ENCODE assay signal across 31 cellular contexts in genomic region chr22:38442967-38443674, GRCh38. TPM values are rescaled to one million over a fixed set of nuclear protein-coding genes. Genes with fewer than 3 reads are reported as not detected.
DNase-seq lines count a peak whose midpoint lies in the region; ATAC-seq, FAIRE-seq and TF ChIP-seq lines count a peak whose summit lies in the region.
"Had no signal": no experiment of that assay in that cellular context is flagged by ENCODE, and none has a peak within 500 bp of the region (broad histone marks: within the 10 kb centered on the region; RNA-seq: fewer than 3 reads in every experiment).

No MANE protein-coding gene starts in this region.

- ATAC-seq in HepG2 (no peak; the same call in 2 of the 3 replicates), HG03378 (IDR thresholded peaks at IDR 0.05; ENCODE audit: unreplicated experiment) (no peak)

- peak overlapping the region in 1 of 11 experiments; percentile 17; a peak in 1 of 22 replicates for H3K9ac ChIP-seq in BLaER1 treated with 17β-estradiol and CSF1 and Interleukin-3, amounts not matched to agents 10 nM and 100 nM
- H3K9ac ChIP-seq in HepG2 (ENCODE audit: insufficient read depth, low read depth, low read length) (no peak overlapping the region), mammary epithelial cell (ENCODE audit: insufficient read depth, low read length) (no peak overlapping the region)
- H3K9ac ChIP-seq: SK-N-SH had no signal

- H3K4me2 ChIP-seq in BLaER1 treated with 17β-estradiol and CSF1 and Interleukin-3, amounts not matched to agents 10 nM and 100 nM: peak overlapping the region in 6 of 11 experiments; percentile 9 to 55 (median 38); a peak in 7 of 22 replicates
- H3K4me2 ChIP-seq in HepG2 (ENCODE audit: low read depth, low read length) (no peak overlapping the region), mammary epithelial cell (ENCODE audit: insufficient read depth, low read depth, low read length) (no peak overlapping the region)
- H3K4me2 ChIP-seq: SK-N-SH had no signal

- H3K79me2 ChIP-seq in HepG2 (ENCODE audit: insufficient read depth, low read length): no peaks in the 10 kb centered on the region
- no peaks in the 10 kb centered on the region for H3K79me2 ChIP-seq in mammary epithelial cell (ENCODE audit: insufficient read depth, low read length)

- H4K20me1 ChIP-seq in BLaER1 treated with 17β-estradiol and CSF1 and Interleukin-3, amounts not matched to agents 10 nM and 100 nM: peaks cover 0 to 14% (median 0%) of the 10 kb centered on the region in 11 experiments; a peak in 3 of 22 replicates
- H4K20me1 ChIP-seq in HepG2 (ENCODE audit: insufficient read depth, low read length) (no peaks in the 10 kb centered on the region), mammary epithelial cell (ENCODE audit: insufficient read depth, low read length) (no peaks in the 10 kb centered on the region)

- no peak for TF ChIP-seq RAD21 in HepG2 (CRISPR knock-in tag; IDR thresholded peaks at IDR 0.05)

- no peaks in the 10 kb centered on the region for H3K9me3 ChIP-seq in BLaER1 treated with 17β-estradiol and CSF1 and Interleukin-3, amounts not matched to agents 10 nM and 100 nM (replicated peaks in 1 of 11)
- H3K9me3 ChIP-seq in HepG2 (ENCODE audit: low read length) (no peaks in the 10 kb centered on the region), mammary epithelial cell (replicated peaks; ENCODE audit: insufficient read depth, low read length) (no peaks in the 10 kb centered on the region)
- H3K9me3 ChIP-seq: ovary, SK-N-SH, thoracic aorta had no signal

- DNase-seq in RPMI8226 (peak; percentile 28), cardiac septum (ENCODE audit: low spot score) (peak; percentile 86), HepG2 (ENCODE audit: low spot score) (no peak), NCI-H748 treated with DMSO at 0.1 percent for 48 hours (lab: John Stamatoyannopoulos, UW) (no peak), mammary epithelial cell (no peak), iPS-NIHi7 (ENCODE audit: extremely low spot score) (no peak)
- DNase-seq: activated CD4-positive, alpha-beta T cell treated with anti-CD3 and anti-CD28 coated beads, Interleukin-2, amount 10 ng/mL, durations not matched to agents 7 days and 5 days; activated naive CD4-positive, alpha-beta T cell treated with Interleukin-2 at 50 U/mL for 16 hours; activated T-cell treated with anti-CD3 and anti-CD28 coated beads, Interleukin-2, amount 50 U/mL, for 48 hours; anterior cingulate cortex; central memory CD4-positive, alpha-beta T cell; dermis blood vessel endothelial cell; HFFc6; KG1; MV-4-11; NCI-H526; ovary; SK-N-SH; stimulated activated CD4-positive, alpha-beta T cell treated with anti-CD3 and anti-CD28 coated beads, Interleukin-4, amount 100 ng/mL, for 24 hours; stimulated activated naive CD4-positive, alpha-beta T cell treated with Interleukin-2 at 50 U/mL for 16 hours; T-helper 2 cell; WERI-Rb-1 had no signal

- TF ChIP-seq CTCF in HepG2 (CRISPR knock-in tag; IDR thresholded peaks at IDR 0.05): no peak
- no peak for TF ChIP-seq CTCF in mammary epithelial cell (conservative IDR thresholded peaks at IDR 0.05 in 1 of 2, IDR thresholded peaks at IDR 0.05 in 1 of 2; ENCODE audit: extremely low read depth in 1 of 2, insufficient read depth in 1 of 2, low read depth in 1 of 2, low read length in 2 of 2)

- BruUV-seq in HepG2 (replicated peaks; lab: Mats Ljungman, UMichigan) (no TSS peak), mammary epithelial cell (replicated peaks; lab: Mats Ljungman, UMichigan) (no TSS peak)

- POLR2A ChIA-PET in HepG2 (lab: Yijun Ruan, JAX): no interaction called here

- no peak for FAIRE-seq in HepG2 (lab: Jason Lieb, UNC)
- FAIRE-seq: D721Med had no signal

- H3K4me3 ChIP-seq in BLaER1 treated with 17β-estradiol and CSF1 and Interleukin-3, amounts not matched to agents 10 nM and 100 nM: no peak overlapping the region
- H3K4me3 ChIP-seq in HepG2 (replicated peaks in 1 of 3; ENCODE audit: insufficient read depth in 1 of 3, low read depth in 2 of 3, low read length in 3 of 3) (no peak overlapping the region), mammary epithelial cell (replicated peaks in 1 of 3; ENCODE audit: insufficient read depth in 1 of 3, low read depth in 2 of 3, low read length in 3 of 3) (no peak overlapping the region)
- H3K4me3 ChIP-seq: ovary, thoracic aorta had no signal

- CTCF ChIA-PET in HepG2 (lab: Yijun Ruan, JAX; ENCODE audit: low intra/inter-chr PET ratio, low total read pairs) (no interaction called here), mammary epithelial cell (lab: Charles Lee; ENCODE audit: low non-redundant PET) (no interaction called here)

- TF ChIP-seq EP300 in HepG2 (IDR thresholded peaks at IDR 0.05; ENCODE audit: low read depth in 2 of 2, low read length in 2 of 2) (no peak), HepG2 (CRISPR knock-in tag; IDR thresholded peaks at IDR 0.05; ENCODE audit: borderline replicate concordance) (no peak)

- TF ChIP-seq POLR2A in HepG2 (IDR thresholded peaks at IDR 0.05; ENCODE audit: insufficient read depth in 1 of 2, low read depth in 2 of 2, low read length in 2 of 2): no peak

- no peaks in the 10 kb centered on the region; a peak in 1 of 22 replicates for H3K27me3 ChIP-seq in BLaER1 treated with 17β-estradiol and CSF1 and Interleukin-3, amounts not matched to agents 10 nM and 100 nM
- H3K27me3 ChIP-seq in HepG2 (ENCODE audit: control insufficient read depth in 1 of 2, insufficient read depth in 2 of 2, low read length in 2 of 2): peaks cover 10 to 58% of the 10 kb centered on the region in 2 experiments
- H3K27me3 ChIP-seq in mammary epithelial cell (ENCODE audit: insufficient read depth, low read length): no peaks in the 10 kb centered on the region
- H3K27me3 ChIP-seq: ovary had no signal

- in situ Hi-C loops in HepG2 (cut with HindIII; ENCODE audit: extremely low pct_ligation_motif_present, low pct_unique_long_range_greater_than_20kb): no loop called here
- in situ Hi-C loops in mammary epithelial cell (cut with MboI; ENCODE audit: low sequenced_read_pairs in 2 of 2): no loop called here

- WGBS in HepG2 (ENCODE audit: low lambda C conversion rate): 18% methylated on average over 9 of the region's 13 CpGs
- WGBS in mammary epithelial cell (ENCODE audit: low coverage, missing lambda C conversion rate): 76% methylated on average over 10 of the region's 13 CpGs

- H3K36me3 ChIP-seq in BLaER1 treated with 17β-estradiol and CSF1 and Interleukin-3, amounts not matched to agents 10 nM and 100 nM: no peaks in the 10 kb centered on the region
- H3K36me3 ChIP-seq in HepG2 (replicated peaks in 1 of 2; ENCODE audit: control insufficient read depth in 1 of 2, insufficient read depth in 2 of 2, low read length in 2 of 2): no peaks in the 10 kb centered on the region
- no peaks in the 10 kb centered on the region for H3K36me3 ChIP-seq in mammary epithelial cell (ENCODE audit: insufficient read depth, low read length)
- H3K36me3 ChIP-seq: ovary, thoracic aorta, WERI-Rb-1 had no signal

- no peak overlapping the region for H3K27ac ChIP-seq in BLaER1 treated with 17β-estradiol and CSF1 and Interleukin-3, amounts not matched to agents 10 nM and 100 nM
- H3K27ac ChIP-seq in HepG2 (ENCODE audit: extremely low read length, insufficient read depth, low read length): no peak overlapping the region
- no peak overlapping the region for H3K27ac ChIP-seq in mammary epithelial cell (ENCODE audit: insufficient read depth, low read depth, low read length)
- H3K27ac ChIP-seq: C4-2B, ovary, thoracic aorta, WERI-Rb-1 had no signal

- no peak overlapping the region for H2AFZ ChIP-seq in HepG2 (ENCODE audit: low read length)
- H2AFZ ChIP-seq in mammary epithelial cell (ENCODE audit: low read depth, low read length): no peak overlapping the region

- peaks cover 0 to 27% (median 17%) of the 10 kb centered on the region in 10 experiments; a peak in 16 of 20 replicates for H3K4me1 ChIP-seq in BLaER1 treated with 17β-estradiol and CSF1 and Interleukin-3, amounts not matched to agents 10 nM and 100 nM
- H3K4me1 ChIP-seq in HepG2 (ENCODE audit: insufficient read depth, low read length) (no peaks in the 10 kb centered on the region), mammary epithelial cell (ENCODE audit: insufficient read depth, low read length) (no peaks in the 10 kb centered on the region)

- dilution Hi-C loops in mammary epithelial cell (cut with HindIII; ENCODE audit: low sequenced_read_pairs): no loop called here

- intact Hi-C loops in cardiac septum (cut with DNase I): no loop called here
- intact Hi-C loops in HepG2 (cut with micrococcal nuclease; ENCODE audit: unreplicated experiment): no loop called here
- intact Hi-C loops in mammary epithelial cell (cut with micrococcal nuclease): no loop called here

RNA-seq across cellular contexts. Expression of gene KCNJ4, which starts 11.9 kb away (rescaled TPM):
- 67.8 TPM for total RNA-seq in cardiac septum
- not detected in 2 replicates for total RNA-seq in HepG2 (2016; rRNA removed; fragmentation: Illumina TruSeq; extraction: Trizol)
- not detected in 2 replicates for total RNA-seq in HepG2 (2016; cell fraction: cytosol; rRNA removed; fragmentation: Illumina TruSeq; extraction: Trizol; ENCODE audit: low read depth)
- total RNA-seq in HepG2 (2016; cell fraction: insoluble cytoplasmic fraction; rRNA removed; fragmentation: Illumina TruSeq; extraction: Trizol): not detected in 2 replicates
- not detected in 2 replicates for total RNA-seq in HepG2 (2016; cell fraction: membrane; rRNA removed; fragmentation: Illumina TruSeq; extraction: Trizol)
- not detected in 2 replicates for total RNA-seq in HepG2 (2016; cell fraction: nucleus; rRNA removed; fragmentation: Illumina TruSeq; extraction: Trizol)
- polyA plus RNA-seq in HepG2 (2011; rRNA removed): not detected in 2 replicates
- 0.03 TPM in 1 of 2 replicates, not detected in the other for polyA plus RNA-seq in HepG2 (2011; cell fraction: cytosol; rRNA removed)
- not detected in 2 replicates for polyA plus RNA-seq in HepG2 (2011; cell fraction: nucleus; rRNA removed)
- polyA plus RNA-seq in HepG2 (2012): not detected in 2 replicates
- polyA plus RNA-seq in HepG2 (2016; cell fraction: cytosol; fragmentation: Illumina TruSeq; extraction: Trizol; ENCODE audit: low read depth): not detected in 2 replicates
- not detected in 2 replicates for polyA plus RNA-seq in HepG2 (2016; cell fraction: insoluble cytoplasmic fraction; fragmentation: Illumina TruSeq; extraction: Trizol; ENCODE audit: low read depth)
- not detected in 2 replicates for polyA plus RNA-seq in HepG2 (2016; cell fraction: membrane; fragmentation: Illumina TruSeq; extraction: Trizol; ENCODE audit: low read depth)
- polyA plus RNA-seq in HepG2 (2016; cell fraction: nucleus; fragmentation: Illumina TruSeq; extraction: Trizol; ENCODE audit: insufficient read depth, low read depth): not detected in 2 replicates
- not detected in 2 replicates for polyA minus RNA-seq in HepG2 (2011; rRNA and poly(A)+ RNA removed; ENCODE audit: low replicate concordance)
- not detected in 2 replicates for polyA minus RNA-seq in HepG2 (2011; cell fraction: cytosol; rRNA and poly(A)+ RNA removed)
- not detected in 2 replicates for polyA minus RNA-seq in HepG2 (2011; cell fraction: nucleus; rRNA and poly(A)+ RNA removed)
- not detected for total RNA-seq in mammary epithelial cell
- polyA plus RNA-seq in mammary epithelial cell: 0.03 TPM
- polyA minus RNA-seq in mammary epithelial cell: not detected
- total RNA-seq: activated CD4-positive, alpha-beta T cell treated with anti-CD3 and anti-CD28 coated beads, Interleukin-2, amount 10 ng/mL, durations not matched to agents 7 days and 5 days; dermis blood vessel endothelial cell; fibroblast of lung; HFFc6; mononuclear cell; natural killer cell treated with Interleukin-12 subunit alpha and Interleukin-12 subunit beta and Interleukin-15 and Interleukin-18, amount 100 ng/mL, for 72 hours; thoracic aorta had no signal
- polyA plus RNA-seq: fibroblast of lung, liver, SK-N-SH had no signal

RNA-seq across cellular contexts. Expression of gene KDELR3, which starts 24.8 kb away (rescaled TPM):
- total RNA-seq in cardiac septum: 18.2 TPM
- 18.9 and 24.2 TPM in 2 replicates for total RNA-seq in HepG2 (2016; rRNA removed; fragmentation: Illumina TruSeq; extraction: Trizol)
- total RNA-seq in HepG2 (2016; cell fraction: cytosol; rRNA removed; fragmentation: Illumina TruSeq; extraction: Trizol; ENCODE audit: low read depth): 15.4 and 17.8 TPM in 2 replicates
- 18.4 and 24.9 TPM in 2 replicates for total RNA-seq in HepG2 (2016; cell fraction: insoluble cytoplasmic fraction; rRNA removed; fragmentation: Illumina TruSeq; extraction: Trizol)
- 25.0 and 25.7 TPM in 2 replicates for total RNA-seq in HepG2 (2016; cell fraction: membrane; rRNA removed; fragmentation: Illumina TruSeq; extraction: Trizol)
- total RNA-seq in HepG2 (2016; cell fraction: nucleus; rRNA removed; fragmentation: Illumina TruSeq; extraction: Trizol): 24.1 and 25.4 TPM in 2 replicates
- polyA plus RNA-seq in HepG2 (2011; rRNA removed): 44.4 and 65.7 TPM in 2 replicates
- polyA plus RNA-seq in HepG2 (2011; cell fraction: cytosol; rRNA removed): 51.3 and 51.5 TPM in 2 replicates
- polyA plus RNA-seq in HepG2 (2011; cell fraction: nucleus; rRNA removed): 13.4 and 13.6 TPM in 2 replicates
- 25.3 and 25.4 TPM in 2 replicates for polyA plus RNA-seq in HepG2 (2012)
- polyA plus RNA-seq in HepG2 (2016; cell fraction: cytosol; fragmentation: Illumina TruSeq; extraction: Trizol; ENCODE audit: low read depth): 22.6 and 32.8 TPM in 2 replicates
- polyA plus RNA-seq in HepG2 (2016; cell fraction: insoluble cytoplasmic fraction; fragmentation: Illumina TruSeq; extraction: Trizol; ENCODE audit: low read depth): 25.8 and 26.8 TPM in 2 replicates
- 31.8 and 34.1 TPM in 2 replicates for polyA plus RNA-seq in HepG2 (2016; cell fraction: membrane; fragmentation: Illumina TruSeq; extraction: Trizol; ENCODE audit: low read depth)
- polyA plus RNA-seq in HepG2 (2016; cell fraction: nucleus; fragmentation: Illumina TruSeq; extraction: Trizol; ENCODE audit: insufficient read depth, low read depth): 38.2 and 40.9 TPM in 2 replicates
- polyA minus RNA-seq in HepG2 (2011; rRNA and poly(A)+ RNA removed; ENCODE audit: low replicate concordance): 11.9 and 47.4 TPM in 2 replicates
- polyA minus RNA-seq in HepG2 (2011; cell fraction: cytosol; rRNA and poly(A)+ RNA removed): 22.6 and 22.7 TPM in 2 replicates
- polyA minus RNA-seq in HepG2 (2011; cell fraction: nucleus; rRNA and poly(A)+ RNA removed): 6.4 and 12.8 TPM in 2 replicates
- 10 to 100 TPM; 12.3 to 18.4 TPM for total RNA-seq in mammary epithelial cell
- polyA plus RNA-seq in mammary epithelial cell: 17.8 TPM
- 5.2 TPM for polyA minus RNA-seq in mammary epithelial cell
- total RNA-seq: mononuclear cell had no signal

Comparison
In these comparisons a context has a peak if more than half of its experiments do, and no peak if none do; other contexts are left out.
1. H3K4me2 ChIP-seq: peak in BLaER1 treated with 17β-estradiol and CSF1 and Interleukin-3, amounts not matched to agents 10 nM and 100 nM (6 of 11); none in HepG2 (single experiment) and mammary epithelial cell (single experiment).
2. DNase-seq: peak in RPMI8226 (single experiment) and cardiac septum (single experiment); none in HepG2 (single experiment), NCI-H748 treated with DMSO at 0.1 percent for 48 hours (single experiment), mammary epithelial cell (single experiment) and iPS-NIHi7 (single experiment).
3. RNA of gene KCNJ4, which starts 11.9 kb away (total RNA-seq): 67.8 TPM in cardiac septum (single experiment); not detected in mammary epithelial cell and not detected in HepG2; every median in the first group is over 10 times any median in the second.